In genomic region chr4:37487668-37488067, GRCh38 we compare ENCODE assay signal across 34 cellular contexts.
"Had no signal": no experiment of that assay in that cellular context is flagged by ENCODE, and none has a peak within 500 bp of the region (broad histone marks: within the 10 kb centered on the region; RNA-seq: fewer than 3 reads in every experiment).

No MANE protein-coding gene starts in this region.

- H3K4me3 ChIP-seq: MG63 had no signal

- H3K27me3 ChIP-seq: MG63 had no signal

- H3K9ac ChIP-seq: KMS-11 had no signal

- H3K36me3 ChIP-seq: MG63 had no signal

- DNase-seq: Karpas-422, Kasumi-1, MG63, MM.1S, MV-4-11, NCI-H1048, NCI-H1092, NCI-H1092 treated with DMSO at 0.1 percent for 48 hours, NCI-H1105, NCI-H1105 treated with DMSO at 0.1 percent for 48 hours, NCI-H1417, NCI-H1417 treated with DMSO at 0.1 percent for 48 hours, NCI-H1436, NCI-H1436 treated with DMSO at 0.1 percent for 48 hours, NCI-H146, NCI-H1694, NCI-H1694 treated with DMSO at 0.1 percent for 48 hours, NCI-H187, NCI-H187 treated with DMSO at 0.1 percent for 48 hours, NCI-H1930, NCI-H2029, NCI-H2029 treated with DMSO at 0.1 percent for 48 hours, NCI-H2081, NCI-H2081 treated with DMSO at 0.1 percent for 48 hours, NCI-H2107, NCI-H2171, NCI-H2171 treated with DMSO at 0.1 percent for 48 hours, NCI-H2227 treated with DMSO at 0.1 percent for 48 hours, NCI-H226, NCI-H345, NCI-H446, NCI-H446 treated with DMSO at 0.1 percent for 48 hours, NCI-H510A had no signal

- H3K27ac ChIP-seq: KMS-11 had no signal

- H3K9me3 ChIP-seq: MG63 had no signal

- H3K4me2 ChIP-seq: KMS-11 had no signal
